9 cellular contexts compared by ENCODE assay signal in the genomic region with DNA sequence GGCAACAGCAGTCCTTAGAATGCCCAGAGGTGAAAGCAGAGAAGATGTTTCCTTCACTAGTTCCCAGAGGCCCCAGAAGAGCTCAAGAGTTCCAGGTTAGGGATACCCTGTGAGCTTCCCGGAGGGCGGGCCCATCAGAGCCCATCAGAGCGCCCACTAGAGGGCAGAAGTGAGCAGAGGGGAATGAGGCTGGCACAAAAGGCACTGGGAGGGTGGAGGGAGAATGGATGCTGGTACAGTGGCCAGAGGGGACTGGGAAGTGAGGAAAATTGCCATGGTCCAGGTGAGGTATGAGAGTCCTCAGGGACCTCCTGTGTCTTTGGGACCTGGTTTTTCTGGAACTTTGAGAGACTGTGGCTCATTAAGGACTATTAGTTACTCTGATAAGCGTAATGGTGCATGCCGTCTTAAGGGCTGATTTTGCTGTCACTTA. TPM values are rescaled to one million over a fixed set of nuclear protein-coding genes. Genes with fewer than 3 reads are reported as not detected.
DNase-seq lines count a peak whose midpoint lies in the region; ATAC-seq and TF ChIP-seq lines count a peak whose summit lies in the region.
"Had no signal": no experiment of that assay in that cellular context is flagged by ENCODE, and none has a peak within 500 bp of the region (broad histone marks: within the 10 kb centered on the region; RNA-seq: fewer than 3 reads in every experiment).

No MANE protein-coding gene starts in this region.

- WGBS in iPS DF 6.9 (ENCODE audit: insufficient coverage, insufficient read length): no CpG with 5 or more reads among the region's 5 CpGs

- H2AFZ ChIP-seq in OCI-LY1 (ENCODE audit: low read length): no peak overlapping the region

- no peak for DNase-seq in BJ (ENCODE audit: low read depth)
- peak; percentile 23 for DNase-seq in activated T-helper 1 cell treated with Interleukin-2 at 50 U/mL for 16 hours (ENCODE audit: low read depth)
- DNase-seq in iPS DF 6.9 (ENCODE audit: low read depth, low spot score): peak; percentile 33
- DNase-seq in stimulated activated CD8-positive, alpha-beta memory T cell treated with anti-CD3 and anti-CD28 coated beads, Interleukin-2, amount 100 ng/mL, for 48 hours (ENCODE audit: low read depth in 2 of 2): peak; percentile 13 to 46

- no peaks in the 10 kb centered on the region for H3K9me2 ChIP-seq in OCI-LY1 (ENCODE audit: low read depth, low read length)

- CTCF ChIA-PET in BJ (lab: Yijun Ruan, JAX): interaction anchor here (0.6 to 2.6 kb wide), 9 partner anchors 9 to 456 kb away, joined by 3 to 10 read pairs (median 3); no protein-coding TSS in a partner anchor

- peak; percentile 72 for TF ChIP-seq CTCF in BJ (IDR thresholded peaks at IDR 0.05; ENCODE audit: insufficient read depth, low read depth, low read length)
- TF ChIP-seq CTCF in OCI-LY1 (IDR thresholded peaks at IDR 0.05; ENCODE audit: low read length): peak; percentile 96

- peaks cover 13% of the 10 kb centered on the region for H3K4me1 ChIP-seq in OCI-LY1 (ENCODE audit: insufficient read depth, low read length, severe bottlenecking)
- peaks cover 2% of the 10 kb centered on the region; the same call in 1 of the 2 replicates for H3K4me1 ChIP-seq in iPS DF 6.9 (ENCODE audit: control insufficient read depth, insufficient read depth, low read length)

- H3K9me3 ChIP-seq in OCI-LY1 (ENCODE audit: low read length) (no peaks in the 10 kb centered on the region), iPS DF 6.9 (ENCODE audit: control insufficient read depth, insufficient read depth, low read length) (no peaks in the 10 kb centered on the region)
- H3K9me3 ChIP-seq: neutrophil had no signal

- H3K4me3 ChIP-seq in BJ (ENCODE audit: low read depth, low read length): no peak overlapping the region
- no peak overlapping the region for H3K4me3 ChIP-seq in OCI-LY1 (ENCODE audit: low read depth, low read length, poor library complexity, severe bottlenecking)
- H3K4me3 ChIP-seq in iPS DF 6.9 (ENCODE audit: low read length): no peak overlapping the region

- peak; percentile 64 for ATAC-seq in GM19372 (IDR thresholded peaks at IDR 0.05; ENCODE audit: low read depth, unreplicated experiment)
- ATAC-seq in HG03342 (IDR thresholded peaks at IDR 0.05; ENCODE audit: unreplicated experiment): no peak
- no peak for ATAC-seq in HG02852 (IDR thresholded peaks at IDR 0.05; ENCODE audit: unreplicated experiment)

- H3K27me3 ChIP-seq in BJ (ENCODE audit: control insufficient read depth, insufficient read depth, low read length) (no peaks in the 10 kb centered on the region), OCI-LY1 (ENCODE audit: insufficient read depth, low read length) (no peaks in the 10 kb centered on the region), iPS DF 6.9 (ENCODE audit: control insufficient read depth, insufficient read depth, low read length) (no peaks in the 10 kb centered on the region)

- H3K9ac ChIP-seq in OCI-LY1 (ENCODE audit: low read length): no peak overlapping the region

- no peaks in the 10 kb centered on the region for H3K36me3 ChIP-seq in BJ (ENCODE audit: control insufficient read depth, insufficient read depth, low read length)
- no peaks in the 10 kb centered on the region for H3K36me3 ChIP-seq in OCI-LY1 (ENCODE audit: insufficient read depth, low read length)
- no peaks in the 10 kb centered on the region for H3K36me3 ChIP-seq in iPS DF 6.9 (ENCODE audit: control insufficient read depth, insufficient read depth, low read length)
- H3K36me3 ChIP-seq: neutrophil had no signal

- H3K4me2 ChIP-seq in OCI-LY1 (ENCODE audit: low read length): no peak overlapping the region

- POLR2A ChIA-PET in BJ (lab: Charles Lee): no interaction called here

- no peaks in the 10 kb centered on the region for H3F3A ChIP-seq in OCI-LY1 (ENCODE audit: insufficient read depth, low read length)

- H3K79me2 ChIP-seq in OCI-LY1 (ENCODE audit: insufficient read depth, low read length): no peaks in the 10 kb centered on the region

- no peaks in the 10 kb centered on the region for H4K20me1 ChIP-seq in OCI-LY1 (ENCODE audit: insufficient read depth, low read length)

- H3K27ac ChIP-seq in OCI-LY1 (ENCODE audit: low read depth, low read length, poor library complexity, severe bottlenecking) (no peak overlapping the region), iPS DF 6.9 (ENCODE audit: low read length) (no peak overlapping the region)
- H3K27ac ChIP-seq: neutrophil had no signal

RNA-seq across cellular contexts. Expression of a gene that starts 57.3 kb away (rescaled TPM):
- not detected in 2 replicates for polyA plus RNA-seq in BJ (2011; rRNA removed)
- polyA minus RNA-seq in BJ (2011; rRNA and poly(A)+ RNA removed): not detected in 2 replicates
